ENCODE assay signal across 12 cellular contexts in genomic region chr3:159786489-159787181, GRCh38. TPM values are rescaled to one million over a fixed set of nuclear protein-coding genes. Genes with fewer than 3 reads are reported as not detected.
A peak's percentile ranks its signal among the peaks of the same experiment; 100 is the strongest.
DNase-seq lines count a peak whose midpoint lies in the region; ATAC-seq and TF ChIP-seq lines count a peak whose summit lies in the region.
"Had no signal": no experiment of that assay in that cellular context is flagged by ENCODE, and none has a peak within 500 bp of the region (broad histone marks: within the 10 kb centered on the region; RNA-seq: fewer than 3 reads in every experiment).

No MANE protein-coding gene starts in this region.

- DNase-seq in SJCRH30: no peak
- no peak for DNase-seq in heart right ventricle
- no peak for DNase-seq in activated effector memory CD4-positive, alpha-beta T cell treated with anti-CD3 and anti-CD28 coated beads, Interleukin-2, amount 50 U/mL, for 16 hours
- DNase-seq: BE2C, MM.1S had no signal

- H3K9me3 ChIP-seq in SJCRH30 (replicated peaks): no peaks in the 10 kb centered on the region
- no peaks in the 10 kb centered on the region for H3K9me3 ChIP-seq in esophagus (ENCODE audit: control insufficient read depth in 2 of 2, insufficient read depth in 1 of 2, low read depth in 1 of 2, low read length in 1 of 2)
- no peaks in the 10 kb centered on the region for H3K9me3 ChIP-seq in heart right ventricle
- H3K9me3 ChIP-seq: BE2C had no signal

- H3K4me1 ChIP-seq in SJCRH30 (peaks cover 65% of the 10 kb centered on the region), esophagus (ENCODE audit: control insufficient read depth in 2 of 2, insufficient read depth in 2 of 2, low read length in 1 of 2) (peaks cover 2 to 5% of the 10 kb centered on the region in 2 donors), rectal smooth muscle tissue (ENCODE audit: control insufficient read depth, insufficient read depth, low read length) (peaks cover 41% of the 10 kb centered on the region), heart right ventricle (peaks cover 0 to 41% (median 25%) of the 10 kb centered on the region in 9 donors)
- H3K4me1 ChIP-seq: BE2C had no signal

- no peaks in the 10 kb centered on the region for H3K27me3 ChIP-seq in SJCRH30
- no peaks in the 10 kb centered on the region for H3K27me3 ChIP-seq in esophagus (ENCODE audit: control insufficient read depth in 1 of 2, insufficient read depth in 2 of 2, low read length in 2 of 2)
- no peaks in the 10 kb centered on the region for H3K27me3 ChIP-seq in rectal smooth muscle tissue (ENCODE audit: control insufficient read depth, insufficient read depth, low read length)
- no peaks in the 10 kb centered on the region for H3K27me3 ChIP-seq in heart right ventricle
- H3K27me3 ChIP-seq: BE2C had no signal

- intact Hi-C loops in heart right ventricle (cut with DNase I): no loop called here

- WGBS in esophagus, 2 donors: 68 to 69% methylated on average over 9 of the region's 9 CpGs
- 92% methylated on average over 9 of the region's 9 CpGs for WGBS in heart right ventricle, 2 donors

- peak overlapping the region; percentile 53 for H3K27ac ChIP-seq in SJCRH30
- peak overlapping the region; percentile 49 to 72 for H3K27ac ChIP-seq in esophagus (ENCODE audit: low read depth in 2 of 2, low read length in 1 of 2)
- peak overlapping the region; percentile 83 for H3K27ac ChIP-seq in rectal smooth muscle tissue (ENCODE audit: low read depth, low read length)
- peak overlapping the region in 1 of 10 donors; percentile 72 for H3K27ac ChIP-seq in heart right ventricle

- no peak overlapping the region for H3K4me3 ChIP-seq in SJCRH30
- H3K4me3 ChIP-seq in esophagus (ENCODE audit: low read depth in 1 of 2, low read length in 2 of 2): no peak overlapping the region
- H3K4me3 ChIP-seq in rectal smooth muscle tissue (ENCODE audit: low read length): no peak overlapping the region
- no peak overlapping the region for H3K4me3 ChIP-seq in heart right ventricle
- H3K4me3 ChIP-seq: coronary artery had no signal

- H3K36me3 ChIP-seq in SJCRH30 (no peaks in the 10 kb centered on the region), esophagus (ENCODE audit: control insufficient read depth in 2 of 2, insufficient read depth in 2 of 2, low read length in 1 of 2) (no peaks in the 10 kb centered on the region), rectal smooth muscle tissue (ENCODE audit: control insufficient read depth, insufficient read depth, low read length) (no peaks in the 10 kb centered on the region), heart right ventricle (no peaks in the 10 kb centered on the region)
- H3K36me3 ChIP-seq: BE2C had no signal

- no peak overlapping the region for H3K9ac ChIP-seq in rectal smooth muscle tissue (ENCODE audit: low read length)

- TF ChIP-seq CTCF in heart right ventricle (IDR thresholded peaks at IDR 0.05): no peak

- ATAC-seq in GM18867 (IDR thresholded peaks at IDR 0.05; ENCODE audit: unreplicated experiment) (peak; percentile 39), heart right ventricle (no peak), GM18870 (IDR thresholded peaks at IDR 0.05; ENCODE audit: unreplicated experiment) (no peak), HG03280 (IDR thresholded peaks at IDR 0.05; ENCODE audit: unreplicated experiment) (no peak)
- ATAC-seq: stimulated activated memory B cell treated with anti-CD40 and anti-IgM and Interleukin-4, amounts not matched to agents 10 μg/mL and 1 μg/mL and 100 μg/mL, for 72 hours had no signal

RNA-seq across cellular contexts. Expression of gene SCHIP1, which starts 53.0 kb away (rescaled TPM):
- total RNA-seq in SJCRH30 (2014; rRNA removed; shearing (Covaris generic)): 1.5 and 2.2 TPM in 2 replicates
- polyA plus RNA-seq in esophagus: 1 to 10 TPM in 1 of 2 donors, under 1 TPM in 1; 0.61 to 1.0 TPM
- total RNA-seq in heart right ventricle: 10 to 100 TPM; 35.4 to 66.2 (median 57.9) TPM
- polyA plus RNA-seq in heart right ventricle: 10 to 100 TPM; 14.8 to 62.5 TPM

Comparison
In these comparisons a context has a peak if more than half of its experiments do, and no peak if none do; other contexts are left out.
1. RNA of gene SCHIP1, which starts 53.0 kb away (total RNA-seq): 35.4 to 66.2 TPM in heart right ventricle; 1.5 to 2.2 TPM in SJCRH30; every median in the first group is over 10 times any median in the second.